In the genomic region with DNA sequence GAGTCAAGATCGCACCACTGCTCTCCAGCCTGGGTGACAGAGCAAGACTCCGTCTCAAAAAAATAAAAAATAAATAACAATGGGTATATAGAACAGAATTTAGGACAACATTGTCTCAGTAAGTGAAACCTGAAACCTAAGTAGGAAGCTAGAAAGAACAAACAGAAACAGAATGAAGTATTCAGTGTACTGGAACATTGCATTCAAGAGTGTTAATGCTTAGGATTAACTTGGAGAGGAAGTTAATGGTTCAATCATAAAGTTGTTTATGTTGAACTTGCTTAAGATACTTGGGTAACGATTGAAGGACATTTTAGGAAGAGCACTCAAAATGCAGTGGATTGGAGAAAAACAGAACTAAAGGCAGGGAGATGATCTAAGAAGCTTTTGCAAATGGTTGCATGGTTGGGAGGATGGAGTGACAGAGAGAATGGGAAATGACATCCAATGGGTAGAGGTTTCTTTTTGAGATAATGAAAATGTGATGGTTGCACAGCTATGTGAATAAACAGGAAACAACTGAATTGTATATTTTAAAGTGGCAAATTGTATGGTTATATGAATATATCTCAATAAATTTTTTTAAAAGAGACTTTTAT, we compare ENCODE assay signal across 23 cellular contexts.
DNase-seq lines count a peak whose midpoint lies in the region; ATAC-seq and TF ChIP-seq lines count a peak whose summit lies in the region.
"Had no signal": no experiment of that assay in that cellular context is flagged by ENCODE, and none has a peak within 500 bp of the region (broad histone marks: within the 10 kb centered on the region; RNA-seq: fewer than 3 reads in every experiment).

No MANE protein-coding gene starts in this region.

- H3K36me3 Mint-ChIP-seq in CD14-positive monocyte = peaks cover 4 to 6% of the 10 kb centered on the region in 2 donors
- H3K36me3 Mint-ChIP-seq: neural progenitor cell, type B pancreatic cell had no signal

- no TSS peak for BruUV-seq in PC-3 (replicated peaks; lab: Mats Ljungman, UMichigan)

- ATAC-seq in GM21390 (IDR thresholded peaks at IDR 0.05; ENCODE audit: unreplicated experiment) = peak; percentile 76
- peak; percentile 71 for ATAC-seq in PC-3
- ATAC-seq: left lobe of liver, mucosa of descending colon had no signal

- 77 to 85% (median 79%) methylated on average over 3 of the region's 3 CpGs for WGBS in spleen, 5 donors
- 88 to 90% methylated on average over 3 of the region's 3 CpGs for WGBS in testis, 2 donors

- no peak overlapping the region for H3K9ac ChIP-seq in PC-3 (ENCODE audit: low read length)
- H3K9ac ChIP-seq: KMS-11, neural progenitor cell had no signal

- H3K27ac Mint-ChIP-seq in CD14-positive monocyte = peak overlapping the region in 1 of 7 donors; percentile 3
- H3K27ac Mint-ChIP-seq: activated CD4-positive, alpha-beta T cell treated with anti-CD3 and anti-CD28 coated beads, Interleukin-2, amount 10 ng/mL, durations not matched to agents 7 days and 5 days; neural progenitor cell; progenitor cell of endocrine pancreas; stimulated activated naive CD8-positive, alpha-beta T cell treated with anti-CD3 and anti-CD28 coated beads, Interleukin-15, Interleukin-2, amounts not matched to agents 100 ng/mL and 50 ng/mL, for 24 hours; type B pancreatic cell had no signal

- H3K9me2 ChIP-seq in PC-3 (replicated peaks; ENCODE audit: low read length) = no peaks in the 10 kb centered on the region

- H3K79me2 ChIP-seq in PC-3 (ENCODE audit: low read length) = peaks cover 20% of the 10 kb centered on the region

- H3K27me3 Mint-ChIP-seq in CD14-positive monocyte (ENCODE audit: low read depth in 3 of 3) = no peaks in the 10 kb centered on the region
- H3K27me3 Mint-ChIP-seq: activated CD4-positive, alpha-beta T cell treated with anti-CD3 and anti-CD28 coated beads, Interleukin-2, amount 10 ng/mL, durations not matched to agents 7 days and 5 days; progenitor cell of endocrine pancreas; stimulated activated naive CD8-positive, alpha-beta T cell treated with anti-CD3 and anti-CD28 coated beads, Interleukin-15, Interleukin-2, amounts not matched to agents 100 ng/mL and 50 ng/mL, for 24 hours; type B pancreatic cell had no signal

- TF ChIP-seq CTCF in PC-3 (conservative IDR thresholded peaks at IDR 0.05; ENCODE audit: low read depth, low read length) (no peak), spleen (IDR thresholded peaks at IDR 0.05 in 8 of 11, conservative IDR thresholded peaks at IDR 0.05 in 3 of 11) (no peak), CD14-positive monocyte (IDR thresholded peaks at IDR 0.05) (no peak), testis (IDR thresholded peaks at IDR 0.05) (no peak)

- no peak overlapping the region for H3K4me3 ChIP-seq in PC-3 (ENCODE audit: low read length)
- H3K4me3 ChIP-seq in spleen = no peak overlapping the region
- no peak overlapping the region for H3K4me3 ChIP-seq in testis
- H3K4me3 ChIP-seq: mucosa of descending colon, neural progenitor cell had no signal

- DNase-seq in NCI-H2107 treated with DMSO at 0.1 percent for 48 hours (lab: John Stamatoyannopoulos, UW; ENCODE audit: unreplicated experiment) = peak; percentile 61
- no peak for DNase-seq in NCI-H2107 (lab: John Stamatoyannopoulos, UW)
- no peak for DNase-seq in PC-3
- DNase-seq in spleen = no peak
- DNase-seq in CD14-positive monocyte (ENCODE audit: low spot score) = no peak
- no peak for DNase-seq in midbrain (lab: John Stamatoyannopoulos, UW)
- no peak for DNase-seq in testis
- DNase-seq: activated CD4-positive, alpha-beta T cell treated with anti-CD3 and anti-CD28 coated beads, Interleukin-2, amount 10 ng/mL, durations not matched to agents 7 days and 5 days; activated gamma-delta T cell; brain microvascular endothelial cell; Calu3; mucosa of descending colon; NCI-H1092; NCI-H2029; NCI-H526 treated with DMSO at 0.1 percent for 48 hours; stimulated activated CD4-positive, alpha-beta T cell treated with anti-CD3 and anti-CD28 coated beads, Interleukin-2, amount 100 ng/mL, for 48 hours had no signal

- no peak overlapping the region for H3K4me2 ChIP-seq in PC-3 (ENCODE audit: low read length)
- H3K4me2 ChIP-seq: KMS-11, neural progenitor cell had no signal

- no peaks in the 10 kb centered on the region for H3K9me3 ChIP-seq in PC-3 (ENCODE audit: low read length)
- no peaks in the 10 kb centered on the region for H3K9me3 ChIP-seq in spleen
- no peaks in the 10 kb centered on the region for H3K9me3 ChIP-seq in testis
- H3K9me3 ChIP-seq: mucosa of descending colon had no signal

- intact Hi-C loops in PC-3 (cut with micrococcal nuclease) = no loop called here
- intact Hi-C loops in spleen (cut with DNase I; ENCODE audit: low total_unique reads) = no loop called here
- intact Hi-C loops in CD14-positive monocyte (cut with micrococcal nuclease) = no loop called here
- intact Hi-C loops in testis (cut with DNase I; ENCODE audit: low total_unique reads) = no loop called here

- H4K20me1 ChIP-seq in PC-3 (ENCODE audit: low read length) = 0 out of 2 replicates have a peak, but pooled peaks cover 12% of the 10 kb centered on the region

- POLR2A ChIA-PET in PC-3 (lab: Charles Lee; ENCODE audit: unreplicated experiment) = interaction anchor here (0.5 kb wide), 1 partner anchor 66 kb away, joined by 3 read pairs; no protein-coding TSS in a partner anchor

- no peak overlapping the region for H2AFZ ChIP-seq in PC-3 (ENCODE audit: low read length)
- H2AFZ ChIP-seq: neural progenitor cell had no signal

- TF ChIP-seq POLR2A in spleen (IDR thresholded peaks at IDR 0.05) (no peak), testis (IDR thresholded peaks at IDR 0.05) (no peak)

- no peaks in the 10 kb centered on the region for H3K4me1 ChIP-seq in PC-3 (ENCODE audit: insufficient read depth, low read length)
- H3K4me1 ChIP-seq in spleen = peaks cover 0 to 33% (median 0%) of the 10 kb centered on the region in 6 donors
- H3K4me1 ChIP-seq in testis = no peaks in the 10 kb centered on the region

- peaks cover 0 to 2% (median 0%) of the 10 kb centered on the region in 7 donors for H3K9me3 Mint-ChIP-seq in CD14-positive monocyte
- H3K9me3 Mint-ChIP-seq: activated CD4-positive, alpha-beta T cell treated with anti-CD3 and anti-CD28 coated beads, Interleukin-2, amount 10 ng/mL, durations not matched to agents 7 days and 5 days; neural progenitor cell; stimulated activated naive CD8-positive, alpha-beta T cell treated with anti-CD3 and anti-CD28 coated beads, Interleukin-15, Interleukin-2, amounts not matched to agents 100 ng/mL and 50 ng/mL, for 24 hours; type B pancreatic cell had no signal

- CTCF ChIA-PET in PC-3 (lab: Charles Lee) = no interaction called here

- peaks cover under 1% of the 10 kb centered on the region for H3K4me1 Mint-ChIP-seq in CD14-positive monocyte
- H3K4me1 Mint-ChIP-seq: neural progenitor cell had no signal

- no peaks in the 10 kb centered on the region for H3F3A ChIP-seq in PC-3 (ENCODE audit: low read length, unreplicated experiment)

- no peak overlapping the region for H3K4me3 Mint-ChIP-seq in CD14-positive monocyte
- H3K4me3 Mint-ChIP-seq: activated CD4-positive, alpha-beta T cell treated with anti-CD3 and anti-CD28 coated beads, Interleukin-2, amount 10 ng/mL, durations not matched to agents 7 days and 5 days; neural progenitor cell; stimulated activated naive CD8-positive, alpha-beta T cell treated with anti-CD3 and anti-CD28 coated beads, Interleukin-15, Interleukin-2, amounts not matched to agents 100 ng/mL and 50 ng/mL, for 24 hours; type B pancreatic cell had no signal

- H3K27ac ChIP-seq in PC-3 (ENCODE audit: low read length) (no peak overlapping the region), spleen (peak overlapping the region in 5 of 8 donors; percentile 34 to 76 (median 47)), testis (no peak overlapping the region)
- H3K27ac ChIP-seq: brain microvascular endothelial cell, KMS-11, neural progenitor cell had no signal

- H3K27me3 ChIP-seq in PC-3 (ENCODE audit: low read length) (no peaks in the 10 kb centered on the region), spleen (replicated peaks in 1 of 7) (no peaks in the 10 kb centered on the region), testis (no peaks in the 10 kb centered on the region)
- H3K27me3 ChIP-seq: brain microvascular endothelial cell, neural progenitor cell had no signal

- H3K36me3 ChIP-seq in PC-3 (ENCODE audit: low read depth, low read length) = no peaks in the 10 kb centered on the region
- peaks cover 0 to 7% (median 0%) of the 10 kb centered on the region in 6 donors for H3K36me3 ChIP-seq in spleen
- H3K36me3 ChIP-seq in testis (ENCODE audit: low read depth, missing control alignments) = no peaks in the 10 kb centered on the region
- H3K36me3 ChIP-seq: brain microvascular endothelial cell, neural progenitor cell had no signal

Comparison
In these comparisons a context has a peak if more than half of its experiments do, and no peak if none do; other contexts are left out.
1. H3K27ac ChIP-seq: peak in spleen (5 of 8); none in PC-3 (single experiment) and testis (0 of 2).